31 cellular contexts compared by ENCODE assay signal in the genomic region with DNA sequence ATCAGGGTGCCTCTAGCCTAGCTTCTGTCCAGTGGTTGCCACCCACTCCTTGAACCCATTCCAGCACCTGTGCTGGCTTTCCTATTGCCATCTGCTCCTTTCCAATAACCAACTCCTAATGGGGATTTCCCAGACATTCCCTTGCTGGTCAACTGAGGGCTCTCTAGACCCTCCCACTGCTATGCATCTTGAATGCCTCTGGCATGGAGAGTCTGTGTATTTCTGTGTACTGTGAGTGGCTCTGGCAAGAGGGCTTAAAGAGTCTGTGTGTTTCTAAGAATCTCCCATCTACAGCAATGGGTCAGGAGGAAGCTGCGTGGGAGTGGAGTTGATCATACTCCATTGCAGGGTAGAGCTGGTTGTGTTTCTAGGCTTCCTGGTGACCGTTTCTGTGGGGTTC. TPM values are rescaled to one million over a fixed set of nuclear protein-coding genes. Genes with fewer than 3 reads are reported as not detected.
"Had no signal": no experiment of that assay in that cellular context is flagged by ENCODE, and none has a peak within 500 bp of the region (broad histone marks: within the 10 kb centered on the region; RNA-seq: fewer than 3 reads in every experiment).

No MANE protein-coding gene starts in this region.

- H3K36me3 Mint-ChIP-seq: naive B cell; natural killer cell; neural progenitor cell; stimulated activated effector memory CD8-positive, alpha-beta T cell treated with anti-CD3 and anti-CD28 coated beads, Interleukin-12 subunit alpha, Interleukin-12 subunit beta, amount 100 ng/mL, for 72 hours had no signal

- H3K9me3 ChIP-seq: lower lobe of right lung, neutrophil, ovary, right atrium auricular region, spleen, suprapubic skin, thoracic aorta, tibial nerve, upper lobe of left lung, vagina had no signal

- H3K4me3 ChIP-seq: lower lobe of right lung, neural progenitor cell, ovary, right atrium auricular region, spleen, suprapubic skin, thoracic aorta, tibial nerve, upper lobe of left lung, vagina had no signal

- H3K4me1 Mint-ChIP-seq: naive B cell; natural killer cell; stimulated activated effector memory CD8-positive, alpha-beta T cell treated with anti-CD3 and anti-CD28 coated beads, Interleukin-12 subunit alpha, Interleukin-12 subunit beta, amount 100 ng/mL, for 72 hours had no signal

- H3K27ac Mint-ChIP-seq: naive B cell; natural killer cell; nephron progenitor cell; progenitor cell of endocrine pancreas; stimulated activated effector memory CD8-positive, alpha-beta T cell treated with anti-CD3 and anti-CD28 coated beads, Interleukin-12 subunit alpha, Interleukin-12 subunit beta, amount 100 ng/mL, for 72 hours; stimulated activated naive CD8-positive, alpha-beta T cell treated with anti-CD3 and anti-CD28 coated beads, Interleukin-15, Interleukin-2, amounts not matched to agents 100 ng/mL and 50 ng/mL, for 24 hours had no signal

- H3K4me3 Mint-ChIP-seq: naive B cell; natural killer cell; nephron progenitor cell; neural progenitor cell; stimulated activated effector memory CD8-positive, alpha-beta T cell treated with anti-CD3 and anti-CD28 coated beads, Interleukin-12 subunit alpha, Interleukin-12 subunit beta, amount 100 ng/mL, for 72 hours; stimulated activated naive CD8-positive, alpha-beta T cell treated with anti-CD3 and anti-CD28 coated beads, Interleukin-15, Interleukin-2, amounts not matched to agents 100 ng/mL and 50 ng/mL, for 24 hours had no signal

- H3K27me3 Mint-ChIP-seq: naive B cell; stimulated activated naive CD8-positive, alpha-beta T cell treated with anti-CD3 and anti-CD28 coated beads, Interleukin-15, Interleukin-2, amounts not matched to agents 100 ng/mL and 50 ng/mL, for 24 hours had no signal

- DNase-seq: hippocampal formation; kidney glomerular epithelial cell; left cardiac atrium; lower lobe of right lung; mammary epithelial cell; mesenchymal stem cell; naive B cell; natural killer cell; nephron progenitor cell; occipital lobe; ovary; small intestine; spleen; stimulated activated CD4-positive, alpha-beta T cell treated with anti-CD3 and anti-CD28 coated beads, Interleukin-4, amount 100 ng/mL, for 24 hours; stimulated activated naive CD4-positive, alpha-beta T cell; upper lobe of left lung had no signal

- H3K27ac ChIP-seq: lower lobe of right lung, neural progenitor cell, neutrophil, right atrium auricular region, spleen, suprapubic skin, thoracic aorta, tibial nerve, upper lobe of left lung, vagina had no signal

- ATAC-seq: left cardiac atrium; left lobe of liver; lower lobe of right lung; natural killer cell; sciatic nerve; stimulated activated effector memory CD8-positive, alpha-beta T cell treated with anti-CD3 and anti-CD28 coated beads, Interleukin-12 subunit alpha, Interleukin-12 subunit beta, amount 100 ng/mL, for 72 hours had no signal

- H3K4me1 ChIP-seq: lower lobe of right lung, neural progenitor cell, right atrium auricular region, spleen, upper lobe of left lung, vagina had no signal

- H3K4me2 ChIP-seq: neural progenitor cell had no signal

- H3K36me3 ChIP-seq: lower lobe of right lung, neural progenitor cell, neutrophil, ovary, right atrium auricular region, spleen, suprapubic skin, thoracic aorta, tibial nerve, upper lobe of left lung, vagina had no signal

- H2AFZ ChIP-seq: neural progenitor cell had no signal

- H3K27me3 ChIP-seq: neural progenitor cell, neutrophil, ovary, right atrium auricular region, spleen, suprapubic skin, tibial nerve, upper lobe of left lung, vagina had no signal

- H3K9me3 Mint-ChIP-seq: naive B cell; natural killer cell; nephron progenitor cell; neural progenitor cell; stimulated activated effector memory CD8-positive, alpha-beta T cell treated with anti-CD3 and anti-CD28 coated beads, Interleukin-12 subunit alpha, Interleukin-12 subunit beta, amount 100 ng/mL, for 72 hours; stimulated activated naive CD8-positive, alpha-beta T cell treated with anti-CD3 and anti-CD28 coated beads, Interleukin-15, Interleukin-2, amounts not matched to agents 100 ng/mL and 50 ng/mL, for 24 hours had no signal

RNA-seq across cellular contexts. Expression of gene EPN3, which starts 11.0 kb away (rescaled TPM):
- total RNA-seq: natural killer cell, spleen, subcutaneous adipose tissue had no signal

RNA-seq across cellular contexts. Expression of gene MYCBPAP, which starts 13.3 kb away (rescaled TPM):
- total RNA-seq: left lobe of liver, vagina had no signal
- polyA plus RNA-seq: liver had no signal

RNA-seq across cellular contexts. Expression of gene CACNA1G, which starts 39.0 kb away (rescaled TPM):
- total RNA-seq: natural killer cell, pulmonary artery endothelial cell had no signal
